In genomic region chr16:12530291-12530690, GRCh38 we compare ENCODE assay signal across 24 cellular contexts.
DNase-seq lines count a peak whose midpoint lies in the region; TF ChIP-seq lines count a peak whose summit lies in the region.
"Had no signal": no experiment of that assay in that cellular context is flagged by ENCODE, and none has a peak within 500 bp of the region (broad histone marks: within the 10 kb centered on the region; RNA-seq: fewer than 3 reads in every experiment).

No MANE protein-coding gene starts in this region.

- no peaks in the 10 kb centered on the region for H3K27me3 ChIP-seq in spleen (replicated peaks in 1 of 7)
- H3K27me3 ChIP-seq: BLaER1 had no signal

- no peak for DNase-seq in activated CD4-positive, alpha-beta memory T cell treated with anti-CD3 and anti-CD28 coated beads, Interleukin-2, amount 10 ng/mL, durations not matched to agents 7 days and 5 days
- DNase-seq in activated CD4-positive, alpha-beta memory T cell treated with anti-CD3 and anti-CD28 coated beads for 36 hours, result no peak
- peak; percentile 75 for DNase-seq in CD1c-positive myeloid dendritic cell (ENCODE audit: extremely low spot score)
- DNase-seq in activated T-helper 1 cell treated with anti-CD3 and anti-CD28 coated beads, Interleukin-12 subunit alpha, Interleukin-12 subunit beta, Interleukin-2, Interleukin-4 antibody, amounts not matched to agents 30 ng/mL and 10 ng/mL and 1 ng/mL, durations not matched to agents 14 hours and 24 hours and 36 hours (ENCODE audit: low spot score), result no peak
- no peak for DNase-seq in spleen
- no peak for DNase-seq in activated effector memory CD4-positive, alpha-beta T cell treated with anti-CD3 and anti-CD28 coated beads, Interleukin-2, amount 50 U/mL, for 16 hours
- DNase-seq in activated T-cell treated with anti-CD3 and anti-CD28 coated beads, Interleukin-2, amount 50 U/mL, for 24 hours, result no peak
- DNase-seq: Caco-2; CD8-positive, alpha-beta T cell; GDM1; GM23248; H7; IMR-90; KG1; MM.1S; NCI-H2029 treated with DMSO at 0.1 percent for 48 hours; NCI-H446 treated with DMSO at 0.1 percent for 48 hours; NCI-H526; NCI-H82; NK-92 treated with Interleukin-12 subunit alpha and Interleukin-12 subunit beta, amount 100 ng/mL, for 24 hours; RPMI8226; SHP77 treated with DMSO at 0.1 percent for 48 hours had no signal

- H3K27me3 Mint-ChIP-seq in activated CD4-positive, alpha-beta memory T cell treated with anti-CD3 and anti-CD28 coated beads, Interleukin-2, amount 10 ng/mL, durations not matched to agents 7 days and 5 days, result no peaks in the 10 kb centered on the region
- no peaks in the 10 kb centered on the region for H3K27me3 Mint-ChIP-seq in activated CD4-positive, alpha-beta memory T cell treated with anti-CD3 and anti-CD28 coated beads for 36 hours
- no peaks in the 10 kb centered on the region for H3K27me3 Mint-ChIP-seq in activated T-helper 1 cell treated with anti-CD3 and anti-CD28 coated beads, Interleukin-12 subunit alpha, Interleukin-12 subunit beta, Interleukin-2, Interleukin-4 antibody, amounts not matched to agents 30 ng/mL and 10 ng/mL and 1 ng/mL, durations not matched to agents 14 hours and 24 hours and 36 hours (ENCODE audit: insufficient read depth)
- H3K27me3 Mint-ChIP-seq in activated T-cell treated with anti-CD3 and anti-CD28 coated beads, Interleukin-2, amount 50 U/mL, for 24 hours, result no peaks in the 10 kb centered on the region

- intact Hi-C loops in activated CD4-positive, alpha-beta memory T cell treated with anti-CD3 and anti-CD28 coated beads for 36 hours (cut with micrococcal nuclease), result no loop called here
- intact Hi-C loops in activated T-helper 1 cell treated with anti-CD3 and anti-CD28 coated beads, Interleukin-12 subunit alpha, Interleukin-12 subunit beta, Interleukin-2, Interleukin-4 antibody, amounts not matched to agents 30 ng/mL and 10 ng/mL and 1 ng/mL, durations not matched to agents 14 hours and 24 hours and 36 hours (cut with micrococcal nuclease), result loop anchor here (10.0 kb wide), 1 partner anchor 615 kb away; the partner anchor contains the start of gene GSPT1
- intact Hi-C loops in spleen (cut with DNase I; ENCODE audit: low total_unique reads), result no loop called here

- no peak for TF ChIP-seq POLR2A in spleen (IDR thresholded peaks at IDR 0.05)

- peaks cover 52% of the 10 kb centered on the region for H3K4me1 Mint-ChIP-seq in activated CD4-positive, alpha-beta memory T cell treated with anti-CD3 and anti-CD28 coated beads, Interleukin-2, amount 10 ng/mL, durations not matched to agents 7 days and 5 days
- peaks cover 43% of the 10 kb centered on the region for H3K4me1 Mint-ChIP-seq in activated CD4-positive, alpha-beta memory T cell treated with anti-CD3 and anti-CD28 coated beads for 36 hours (ENCODE audit: low read depth)
- H3K4me1 Mint-ChIP-seq in activated T-helper 1 cell treated with anti-CD3 and anti-CD28 coated beads, Interleukin-12 subunit alpha, Interleukin-12 subunit beta, Interleukin-2, Interleukin-4 antibody, amounts not matched to agents 30 ng/mL and 10 ng/mL and 1 ng/mL, durations not matched to agents 14 hours and 24 hours and 36 hours (ENCODE audit: low read depth), result peaks cover 62% of the 10 kb centered on the region
- H3K4me1 Mint-ChIP-seq in activated T-cell treated with anti-CD3 and anti-CD28 coated beads, Interleukin-2, amount 50 U/mL, for 24 hours (ENCODE audit: low read depth), result peaks cover 47% of the 10 kb centered on the region

- no peaks in the 10 kb centered on the region for H3K9me3 ChIP-seq in spleen
- H3K9me3 ChIP-seq: BLaER1, Caco-2 had no signal

- POLR2A ChIA-PET in activated CD4-positive, alpha-beta memory T cell treated with anti-CD3 and anti-CD28 coated beads, Interleukin-2, amount 10 ng/mL, durations not matched to agents 7 days and 5 days (lab: Charles Lee), result interaction anchor here (1.5 kb wide), 1 partner anchor 20 kb away, joined by 3 read pairs; no protein-coding TSS in a partner anchor
- POLR2A ChIA-PET in activated CD4-positive, alpha-beta memory T cell treated with anti-CD3 and anti-CD28 coated beads for 36 hours (lab: Charles Lee), result interaction anchor here (0.6 to 1.4 kb wide), 2 partner anchors 9 to 52 kb away, joined by 3 read pairs; no protein-coding TSS in a partner anchor

- peaks cover 0 to 61% (median 12%) of the 10 kb centered on the region in 6 donors for H3K4me1 ChIP-seq in spleen
- H3K4me1 ChIP-seq: Caco-2 had no signal

- 46 to 78% (median 65%) methylated on average over 6 of the region's 6 CpGs for WGBS in spleen, 5 donors

- CTCF ChIA-PET in activated CD4-positive, alpha-beta memory T cell treated with anti-CD3 and anti-CD28 coated beads, Interleukin-2, amount 10 ng/mL, durations not matched to agents 7 days and 5 days (lab: Charles Lee), result no interaction called here
- CTCF ChIA-PET in activated CD4-positive, alpha-beta memory T cell treated with anti-CD3 and anti-CD28 coated beads for 36 hours (lab: Charles Lee), result interaction anchor here (1.0 kb wide), 1 partner anchor 59 kb away, joined by 4 read pairs; no protein-coding TSS in a partner anchor

- no peak overlapping the region for H3K4me3 Mint-ChIP-seq in activated CD4-positive, alpha-beta memory T cell treated with anti-CD3 and anti-CD28 coated beads, Interleukin-2, amount 10 ng/mL, durations not matched to agents 7 days and 5 days
- no peak overlapping the region for H3K4me3 Mint-ChIP-seq in activated CD4-positive, alpha-beta memory T cell treated with anti-CD3 and anti-CD28 coated beads for 36 hours
- H3K4me3 Mint-ChIP-seq in activated T-helper 1 cell treated with anti-CD3 and anti-CD28 coated beads, Interleukin-12 subunit alpha, Interleukin-12 subunit beta, Interleukin-2, Interleukin-4 antibody, amounts not matched to agents 30 ng/mL and 10 ng/mL and 1 ng/mL, durations not matched to agents 14 hours and 24 hours and 36 hours, result peak overlapping the region; percentile 19
- no peak overlapping the region for H3K4me3 Mint-ChIP-seq in activated T-cell treated with anti-CD3 and anti-CD28 coated beads, Interleukin-2, amount 50 U/mL, for 24 hours
- H3K4me3 Mint-ChIP-seq: CD8-positive, alpha-beta T cell had no signal

- peaks cover 26% of the 10 kb centered on the region for H3K36me3 Mint-ChIP-seq in activated CD4-positive, alpha-beta memory T cell treated with anti-CD3 and anti-CD28 coated beads, Interleukin-2, amount 10 ng/mL, durations not matched to agents 7 days and 5 days (ENCODE audit: low read depth)
- H3K36me3 Mint-ChIP-seq in activated CD4-positive, alpha-beta memory T cell treated with anti-CD3 and anti-CD28 coated beads for 36 hours, result peaks cover 15% of the 10 kb centered on the region
- peaks cover 19% of the 10 kb centered on the region for H3K36me3 Mint-ChIP-seq in activated T-helper 1 cell treated with anti-CD3 and anti-CD28 coated beads, Interleukin-12 subunit alpha, Interleukin-12 subunit beta, Interleukin-2, Interleukin-4 antibody, amounts not matched to agents 30 ng/mL and 10 ng/mL and 1 ng/mL, durations not matched to agents 14 hours and 24 hours and 36 hours (ENCODE audit: low read depth)
- peaks cover 23% of the 10 kb centered on the region for H3K36me3 Mint-ChIP-seq in activated T-cell treated with anti-CD3 and anti-CD28 coated beads, Interleukin-2, amount 50 U/mL, for 24 hours (ENCODE audit: low read depth)

- H3K36me3 ChIP-seq in spleen, result peaks cover 0 to 27% (median 6%) of the 10 kb centered on the region in 6 donors

- peak overlapping the region in 7 of 8 donors; percentile 48 to 86 (median 70) for H3K27ac ChIP-seq in spleen
- H3K27ac ChIP-seq: BLaER1, GM23248 had no signal

- no peaks in the 10 kb centered on the region for H3K9me3 Mint-ChIP-seq in activated CD4-positive, alpha-beta memory T cell treated with anti-CD3 and anti-CD28 coated beads, Interleukin-2, amount 10 ng/mL, durations not matched to agents 7 days and 5 days
- H3K9me3 Mint-ChIP-seq in activated CD4-positive, alpha-beta memory T cell treated with anti-CD3 and anti-CD28 coated beads for 36 hours, result no peaks in the 10 kb centered on the region
- H3K9me3 Mint-ChIP-seq in activated T-helper 1 cell treated with anti-CD3 and anti-CD28 coated beads, Interleukin-12 subunit alpha, Interleukin-12 subunit beta, Interleukin-2, Interleukin-4 antibody, amounts not matched to agents 30 ng/mL and 10 ng/mL and 1 ng/mL, durations not matched to agents 14 hours and 24 hours and 36 hours, result no peaks in the 10 kb centered on the region
- H3K9me3 Mint-ChIP-seq in activated T-cell treated with anti-CD3 and anti-CD28 coated beads, Interleukin-2, amount 50 U/mL, for 24 hours, result no peaks in the 10 kb centered on the region
- H3K9me3 Mint-ChIP-seq: CD8-positive, alpha-beta T cell had no signal

- peak overlapping the region in 1 of 8 donors; percentile 45 for H3K4me3 ChIP-seq in spleen
- H3K4me3 ChIP-seq: BLaER1, GM12878, GM23248 had no signal

- no peak for TF ChIP-seq CTCF in spleen (IDR thresholded peaks at IDR 0.05 in 8 of 11, conservative IDR thresholded peaks at IDR 0.05 in 3 of 11)

- H3K27ac Mint-ChIP-seq in activated CD4-positive, alpha-beta memory T cell treated with anti-CD3 and anti-CD28 coated beads, Interleukin-2, amount 10 ng/mL, durations not matched to agents 7 days and 5 days, result peak overlapping the region; percentile 42
- no peak overlapping the region for H3K27ac Mint-ChIP-seq in activated CD4-positive, alpha-beta memory T cell treated with anti-CD3 and anti-CD28 coated beads for 36 hours
- H3K27ac Mint-ChIP-seq in activated T-helper 1 cell treated with anti-CD3 and anti-CD28 coated beads, Interleukin-12 subunit alpha, Interleukin-12 subunit beta, Interleukin-2, Interleukin-4 antibody, amounts not matched to agents 30 ng/mL and 10 ng/mL and 1 ng/mL, durations not matched to agents 14 hours and 24 hours and 36 hours, result peak overlapping the region; percentile 27
- no peak overlapping the region for H3K27ac Mint-ChIP-seq in activated T-cell treated with anti-CD3 and anti-CD28 coated beads, Interleukin-2, amount 50 U/mL, for 24 hours
- H3K27ac Mint-ChIP-seq: CD8-positive, alpha-beta T cell had no signal

Comparison
In these comparisons a context has a peak if more than half of its experiments do, and no peak if none do; other contexts are left out.
1. H3K27ac Mint-ChIP-seq: peak in activated CD4-positive, alpha-beta memory T cell treated with anti-CD3 and anti-CD28 coated beads, Interleukin-2, amount 10 ng/mL, durations not matched to agents 7 days and 5 days (single experiment) and activated T-helper 1 cell treated with anti-CD3 and anti-CD28 coated beads, Interleukin-12 subunit alpha, Interleukin-12 subunit beta, Interleukin-2, Interleukin-4 antibody, amounts not matched to agents 30 ng/mL and 10 ng/mL and 1 ng/mL, durations not matched to agents 14 hours and 24 hours and 36 hours (single experiment); none in activated CD4-positive, alpha-beta memory T cell treated with anti-CD3 and anti-CD28 coated beads for 36 hours (single experiment) and activated T-cell treated with anti-CD3 and anti-CD28 coated beads, Interleukin-2, amount 50 U/mL, for 24 hours (single experiment).